1 cellular context compared by ENCODE assay signal in the genomic region with DNA sequence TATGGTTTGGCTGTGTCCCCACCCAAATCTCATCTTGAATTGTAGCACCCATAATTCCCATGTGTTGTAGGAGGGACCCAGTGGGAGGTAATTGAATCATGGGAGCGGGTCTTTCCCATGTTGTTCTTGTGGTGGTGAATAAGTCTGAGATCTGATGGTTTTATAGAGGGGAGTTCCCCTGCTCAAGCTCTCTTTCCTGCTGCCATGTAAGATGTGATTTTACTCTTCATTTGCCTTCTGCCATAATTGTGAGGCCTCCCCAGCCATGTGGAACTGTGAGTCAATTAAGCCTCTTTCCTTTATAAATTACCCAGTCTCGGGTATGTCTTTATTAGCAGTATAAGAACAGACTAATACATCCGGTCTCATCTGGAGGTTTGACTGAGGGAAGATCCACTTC. TPM values are rescaled to one million over a fixed set of nuclear protein-coding genes. Genes with fewer than 3 reads are reported as not detected.
"Had no signal": no experiment of that assay in that cellular context is flagged by ENCODE, and none has a peak within 500 bp of the region (broad histone marks: within the 10 kb centered on the region; RNA-seq: fewer than 3 reads in every experiment).

No MANE protein-coding gene starts in this region.

RNA-seq across cellular contexts. Expression of a gene that starts 15.2 kb away (rescaled TPM):
- total RNA-seq: activated B cell treated with CpG ODN at 0.5 μM for 24 hours had no signal
